ENCODE assay signal across 9 cellular contexts in genomic region chr7:156780724-156781455, GRCh38.
A peak's percentile ranks its signal among the peaks of the same experiment; 100 is the strongest.
DNase-seq lines count a peak whose midpoint lies in the region; ATAC-seq, FAIRE-seq and TF ChIP-seq lines count a peak whose summit lies in the region.
"Had no signal": no experiment of that assay in that cellular context is flagged by ENCODE, and none has a peak within 500 bp of the region (broad histone marks: within the 10 kb centered on the region; RNA-seq: fewer than 3 reads in every experiment).

No MANE protein-coding gene starts in this region.

- intact Hi-C loops in CD4-positive, alpha-beta T cell (cut with DNase I, micrococcal nuclease): no loop called here

- no peaks in the 10 kb centered on the region for H3K27me3 Mint-ChIP-seq in activated CD4-positive, alpha-beta memory T cell treated with anti-CD3 and anti-CD28 coated beads, Interleukin-2, amount 10 ng/mL, durations not matched to agents 7 days and 5 days
- no peaks in the 10 kb centered on the region for H3K27me3 Mint-ChIP-seq in activated naive CD4-positive, alpha-beta T cell treated with anti-CD3 and anti-CD28 coated beads, Interleukin-2, amount 10 ng/mL, durations not matched to agents 7 days and 5 days
- H3K27me3 Mint-ChIP-seq in CD4-positive, alpha-beta T cell: no peaks in the 10 kb centered on the region

- peak overlapping the region; percentile 33 for H3K27ac Mint-ChIP-seq in activated CD4-positive, alpha-beta memory T cell treated with anti-CD3 and anti-CD28 coated beads, Interleukin-2, amount 10 ng/mL, durations not matched to agents 7 days and 5 days
- H3K27ac Mint-ChIP-seq in activated naive CD4-positive, alpha-beta T cell treated with anti-CD3 and anti-CD28 coated beads, Interleukin-2, amount 10 ng/mL, durations not matched to agents 7 days and 5 days: no peak overlapping the region
- no peak overlapping the region for H3K27ac Mint-ChIP-seq in CD4-positive, alpha-beta T cell

- H3K4me3 Mint-ChIP-seq in activated CD4-positive, alpha-beta memory T cell treated with anti-CD3 and anti-CD28 coated beads, Interleukin-2, amount 10 ng/mL, durations not matched to agents 7 days and 5 days: no peak overlapping the region
- no peak overlapping the region for H3K4me3 Mint-ChIP-seq in activated naive CD4-positive, alpha-beta T cell treated with anti-CD3 and anti-CD28 coated beads, Interleukin-2, amount 10 ng/mL, durations not matched to agents 7 days and 5 days
- no peak overlapping the region for H3K4me3 Mint-ChIP-seq in CD4-positive, alpha-beta T cell

- H3K9me3 Mint-ChIP-seq in activated CD4-positive, alpha-beta memory T cell treated with anti-CD3 and anti-CD28 coated beads, Interleukin-2, amount 10 ng/mL, durations not matched to agents 7 days and 5 days: no peaks in the 10 kb centered on the region
- H3K9me3 Mint-ChIP-seq in activated naive CD4-positive, alpha-beta T cell treated with anti-CD3 and anti-CD28 coated beads, Interleukin-2, amount 10 ng/mL, durations not matched to agents 7 days and 5 days: no peaks in the 10 kb centered on the region
- H3K9me3 Mint-ChIP-seq in CD4-positive, alpha-beta T cell: peaks cover 3% of the 10 kb centered on the region

- ATAC-seq in GM21447 (IDR thresholded peaks at IDR 0.05; ENCODE audit: unreplicated experiment) (peak; percentile 90), HG03432 (IDR thresholded peaks at IDR 0.05; ENCODE audit: unreplicated experiment) (peak; percentile 94), SK-N-SH treated with all-trans-retinoic acid at 6 μM for 48 hours (no peak)
- ATAC-seq in CD4-positive, alpha-beta T cell (ENCODE audit: poor library complexity): no peak

- peaks cover 46% of the 10 kb centered on the region for H3K4me1 Mint-ChIP-seq in activated CD4-positive, alpha-beta memory T cell treated with anti-CD3 and anti-CD28 coated beads, Interleukin-2, amount 10 ng/mL, durations not matched to agents 7 days and 5 days
- H3K4me1 Mint-ChIP-seq in activated naive CD4-positive, alpha-beta T cell treated with anti-CD3 and anti-CD28 coated beads, Interleukin-2, amount 10 ng/mL, durations not matched to agents 7 days and 5 days: peaks cover 15% of the 10 kb centered on the region
- peaks cover 10% of the 10 kb centered on the region for H3K4me1 Mint-ChIP-seq in CD4-positive, alpha-beta T cell (ENCODE audit: low read depth)

- H3K27me3 ChIP-seq in CD4-positive, alpha-beta T cell (ENCODE audit: control insufficient read depth, insufficient read depth, low read length): no peaks in the 10 kb centered on the region

- no peaks in the 10 kb centered on the region for H3K9me3 ChIP-seq in CD4-positive, alpha-beta T cell (ENCODE audit: control insufficient read depth, low read length)

- DNase-seq in GM18507 (ENCODE audit: extremely low spot score, insufficient read length, low read depth): peak; percentile 35
- peak; percentile 37 for DNase-seq in activated CD4-positive, alpha-beta memory T cell treated with anti-CD3 and anti-CD28 coated beads, Interleukin-2, amount 10 ng/mL, durations not matched to agents 7 days and 5 days
- no peak for DNase-seq in activated naive CD4-positive, alpha-beta T cell treated with anti-CD3 and anti-CD28 coated beads, Interleukin-2, amount 10 ng/mL, durations not matched to agents 7 days and 5 days
- no peak for DNase-seq in NCI-H526 (lab: John Stamatoyannopoulos, UW)
- no peak for DNase-seq in CD4-positive, alpha-beta T cell

- no peak for TF ChIP-seq CTCF in CD4-positive, alpha-beta T cell (IDR thresholded peaks at IDR 0.05)

- FAIRE-seq in GM18507 (lab: Jason Lieb, UNC): peak; percentile 86
- FAIRE-seq: endothelial cell of umbilical vein had no signal

- H3K27ac ChIP-seq in CD4-positive, alpha-beta T cell (ENCODE audit: low read depth, low read length): no peak overlapping the region

- peaks cover 24% of the 10 kb centered on the region for H3K36me3 Mint-ChIP-seq in activated CD4-positive, alpha-beta memory T cell treated with anti-CD3 and anti-CD28 coated beads, Interleukin-2, amount 10 ng/mL, durations not matched to agents 7 days and 5 days (ENCODE audit: low read depth)
- H3K36me3 Mint-ChIP-seq in activated naive CD4-positive, alpha-beta T cell treated with anti-CD3 and anti-CD28 coated beads, Interleukin-2, amount 10 ng/mL, durations not matched to agents 7 days and 5 days: peaks cover 15% of the 10 kb centered on the region
- H3K36me3 Mint-ChIP-seq in CD4-positive, alpha-beta T cell (ENCODE audit: low read depth): peaks cover 53% of the 10 kb centered on the region

- CTCF ChIA-PET in activated CD4-positive, alpha-beta memory T cell treated with anti-CD3 and anti-CD28 coated beads, Interleukin-2, amount 10 ng/mL, durations not matched to agents 7 days and 5 days (lab: Charles Lee): no interaction called here
- CTCF ChIA-PET in activated naive CD4-positive, alpha-beta T cell treated with anti-CD3 and anti-CD28 coated beads, Interleukin-2, amount 10 ng/mL, durations not matched to agents 7 days and 5 days (lab: Charles Lee): no interaction called here
- CTCF ChIA-PET in CD4-positive, alpha-beta T cell (lab: Charles Lee): no interaction called here

- POLR2A ChIA-PET in activated CD4-positive, alpha-beta memory T cell treated with anti-CD3 and anti-CD28 coated beads, Interleukin-2, amount 10 ng/mL, durations not matched to agents 7 days and 5 days (lab: Charles Lee): interaction anchor here (0.8 kb wide), 1 partner anchor 140 kb away, joined by 3 read pairs; no protein-coding TSS in a partner anchor
- POLR2A ChIA-PET in CD4-positive, alpha-beta T cell (lab: Charles Lee): no interaction called here

TF ChIP-seq in SK-N-SH treated with all-trans-retinoic acid at 6 μM for 48 hours, 23 proteins besides CTCF, POLR2A, EP300 and RAD21:
- TF ChIP-seq SNAI2 (CRISPR knock-in tag; IDR thresholded peaks at IDR 0.05) (no peak), ARNTL (CRISPR knock-in tag; IDR thresholded peaks at IDR 0.05; ENCODE audit: borderline replicate concordance, low read depth) (no peak), ZNF8 (CRISPR knock-in tag; IDR thresholded peaks at IDR 0.05) (no peak), ZC3H10 (CRISPR knock-in tag; IDR thresholded peaks at IDR 0.05) (no peak), CSDC2 (CRISPR knock-in tag; IDR thresholded peaks at IDR 0.05) (no peak), TCF4 (CRISPR knock-in tag; IDR thresholded peaks at IDR 0.05; ENCODE audit: borderline replicate concordance) (no peak), TOX (CRISPR knock-in tag; IDR thresholded peaks at IDR 0.05; ENCODE audit: borderline replicate concordance) (no peak), GLIS3 (CRISPR knock-in tag; IDR thresholded peaks at IDR 0.05) (no peak)

Comparison
In these comparisons a context has a peak if more than half of its experiments do, and no peak if none do; other contexts are left out.
1. DNase-seq: peak in GM18507 (single experiment) and activated CD4-positive, alpha-beta memory T cell treated with anti-CD3 and anti-CD28 coated beads, Interleukin-2, amount 10 ng/mL, durations not matched to agents 7 days and 5 days (single experiment); none in activated naive CD4-positive, alpha-beta T cell treated with anti-CD3 and anti-CD28 coated beads, Interleukin-2, amount 10 ng/mL, durations not matched to agents 7 days and 5 days (single experiment), NCI-H526 (0 of 2) and CD4-positive, alpha-beta T cell (0 of 10).
2. ATAC-seq: peak in GM21447 (single experiment) and HG03432 (single experiment); none in SK-N-SH treated with all-trans-retinoic acid at 6 μM for 48 hours (single experiment) and CD4-positive, alpha-beta T cell (single experiment).